ENCODE assay signal across 9 cellular contexts in the genomic region with DNA sequence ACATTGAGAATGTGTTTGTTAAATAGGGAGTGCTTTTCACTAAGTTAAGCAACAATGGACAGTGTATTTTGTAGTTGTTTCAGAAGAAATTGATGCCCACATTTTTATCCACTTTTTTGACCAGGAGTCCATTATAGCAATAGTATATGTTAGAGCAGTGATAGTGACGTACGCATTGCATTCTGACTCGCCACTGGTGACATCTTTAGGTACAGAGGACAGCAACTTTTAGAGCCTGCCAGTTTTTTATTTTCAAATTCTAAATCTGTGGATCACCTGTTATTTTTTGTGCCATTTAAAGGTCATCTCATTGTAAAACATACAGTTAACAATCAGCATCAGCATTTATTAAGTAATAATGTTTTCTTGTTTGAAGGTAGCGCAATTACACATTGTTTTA. TPM values are rescaled to one million over a fixed set of nuclear protein-coding genes. Genes with fewer than 3 reads are reported as not detected.
A peak's percentile ranks its signal among the peaks of the same experiment; 100 is the strongest.
DNase-seq lines count a peak whose midpoint lies in the region; ATAC-seq and TF ChIP-seq lines count a peak whose summit lies in the region.
"Had no signal": no experiment of that assay in that cellular context is flagged by ENCODE, and none has a peak within 500 bp of the region (broad histone marks: within the 10 kb centered on the region; RNA-seq: fewer than 3 reads in every experiment).

No MANE protein-coding gene starts in this region.

- ATAC-seq in stimulated activated naive CD8-positive, alpha-beta T cell treated with anti-CD3 and anti-CD28 coated beads, Interleukin-15, Interleukin-2, amounts not matched to agents 100 U/mL and 50 U/mL, for 24 hours: no peak
- ATAC-seq in GM18867 (IDR thresholded peaks at IDR 0.05; ENCODE audit: unreplicated experiment): no peak

- H3K23ac ChIP-seq in mesendoderm (ENCODE audit: low read length): no peak overlapping the region

- no peak overlapping the region for H4K5ac ChIP-seq in mesendoderm (ENCODE audit: low read length)

- no peaks in the 10 kb centered on the region for H3K27me3 ChIP-seq in ascending aorta
- H3K27me3 ChIP-seq in mesendoderm (ENCODE audit: insufficient read depth, low read length, poor library complexity): no peaks in the 10 kb centered on the region
- H3K27me3 ChIP-seq: upper lobe of left lung had no signal

- no peak overlapping the region for H2BK15ac ChIP-seq in mesendoderm (replicated peaks; ENCODE audit: low read depth)

- H3K27ac ChIP-seq in ascending aorta (no peak overlapping the region), mesendoderm (ENCODE audit: low read depth, low read length) (no peak overlapping the region)

- H3K4me1 ChIP-seq in ascending aorta (peaks cover 0 to 8% of the 10 kb centered on the region in 2 donors), mesendoderm (ENCODE audit: control insufficient read depth, low read depth, low read length) (no peaks in the 10 kb centered on the region)

- no peak overlapping the region for H4K8ac ChIP-seq in mesendoderm (ENCODE audit: low read depth, low read length)

- no peaks in the 10 kb centered on the region for H3K9me3 Mint-ChIP-seq in stimulated activated naive CD8-positive, alpha-beta T cell treated with anti-CD3 and anti-CD28 coated beads, Interleukin-15, Interleukin-2, amounts not matched to agents 100 ng/mL and 50 ng/mL, for 24 hours

- H3K36me3 Mint-ChIP-seq in stimulated activated naive CD8-positive, alpha-beta T cell treated with anti-CD3 and anti-CD28 coated beads, Interleukin-15, Interleukin-2, amounts not matched to agents 100 ng/mL and 50 ng/mL, for 24 hours (ENCODE audit: low read depth): peaks cover 5% of the 10 kb centered on the region

- peaks cover 15% of the 10 kb centered on the region for H3K79me2 ChIP-seq in mesendoderm (ENCODE audit: control insufficient read depth, insufficient read depth, low read length)

- H3K18ac ChIP-seq in mesendoderm (ENCODE audit: low read length): no peak overlapping the region

- H2AK5ac ChIP-seq in mesendoderm (ENCODE audit: low read length): no peak overlapping the region

- H3K9me3 ChIP-seq in ascending aorta: no peaks in the 10 kb centered on the region
- H3K9me3 ChIP-seq: upper lobe of left lung had no signal

- H3K4me1 Mint-ChIP-seq in stimulated activated naive CD8-positive, alpha-beta T cell treated with anti-CD3 and anti-CD28 coated beads, Interleukin-15, Interleukin-2, amounts not matched to agents 100 ng/mL and 50 ng/mL, for 24 hours (ENCODE audit: low read depth): peaks cover 39% of the 10 kb centered on the region

- H3K9ac ChIP-seq in mesendoderm (ENCODE audit: low read length): peak overlapping the region; percentile 33

- H3K4me3 Mint-ChIP-seq in stimulated activated naive CD8-positive, alpha-beta T cell treated with anti-CD3 and anti-CD28 coated beads, Interleukin-15, Interleukin-2, amounts not matched to agents 100 ng/mL and 50 ng/mL, for 24 hours: peak overlapping the region; percentile 97

- TF ChIP-seq CTCF in ascending aorta (IDR thresholded peaks at IDR 0.05): no peak

- no peaks in the 10 kb centered on the region for H3K27me3 Mint-ChIP-seq in stimulated activated naive CD8-positive, alpha-beta T cell treated with anti-CD3 and anti-CD28 coated beads, Interleukin-15, Interleukin-2, amounts not matched to agents 100 ng/mL and 50 ng/mL, for 24 hours

- WGBS in mesendoderm (ENCODE audit: extremely low coverage, insufficient coverage, low lambda C conversion rate): no CpG with 5 or more reads among the region's 4 CpGs

- H3K4ac ChIP-seq in mesendoderm (ENCODE audit: low read depth, low read length): no peak overlapping the region

- peaks cover 5% of the 10 kb centered on the region for H3K79me1 ChIP-seq in mesendoderm (ENCODE audit: low read length)

- H3K36me3 ChIP-seq in ascending aorta: no peaks in the 10 kb centered on the region
- H3K36me3 ChIP-seq in mesendoderm (ENCODE audit: control insufficient read depth, insufficient read depth, low read length): no peaks in the 10 kb centered on the region
- H3K36me3 ChIP-seq: upper lobe of left lung had no signal

- H3K56ac ChIP-seq in mesendoderm (ENCODE audit: low read length): no peak overlapping the region

- H3K4me3 ChIP-seq in ascending aorta (peak overlapping the region; percentile 96 to 99), mesendoderm (ENCODE audit: low read length) (no peak overlapping the region)

- peak overlapping the region; percentile 8 for H3K4me2 ChIP-seq in mesendoderm (ENCODE audit: low read length)

- no peak overlapping the region for H2BK5ac ChIP-seq in mesendoderm (ENCODE audit: low read length)

- no peak overlapping the region for H2BK120ac ChIP-seq in mesendoderm (ENCODE audit: low read depth, low read length)

- H3K27ac Mint-ChIP-seq in stimulated activated naive CD8-positive, alpha-beta T cell treated with anti-CD3 and anti-CD28 coated beads, Interleukin-15, Interleukin-2, amounts not matched to agents 100 ng/mL and 50 ng/mL, for 24 hours: peak overlapping the region; percentile 94

- intact Hi-C loops in ascending aorta (cut with DNase I): loop anchor here (5.0 kb wide), 1 partner anchor 69 kb away; a partner anchor contains a TSS

- DNase-seq in stimulated activated naive CD8-positive, alpha-beta T cell treated with anti-CD3 and anti-CD28 coated beads, Interleukin-15, Interleukin-2, amounts not matched to agents 100 U/mL and 50 U/mL, for 24 hours: no peak
- no peak for DNase-seq in ascending aorta (ENCODE audit: low spot score in 2 of 2)
- DNase-seq in mesendoderm: no peak
- no peak for DNase-seq in NCI-H1436 treated with DMSO at 0.1 percent for 48 hours (lab: John Stamatoyannopoulos, UW)
- no peak for DNase-seq in cerebellum (ENCODE audit: low spot score)
- no peak for DNase-seq in occipital lobe (lab: John Stamatoyannopoulos, UW)
- DNase-seq: upper lobe of left lung had no signal

RNA-seq across cellular contexts. Expression of a gene that starts 1.4 kb away (rescaled TPM):
- total RNA-seq in ascending aorta (4.2 TPM), cerebellum (53.5 TPM), occipital lobe (60.4 TPM)
- 37.9 TPM for polyA plus RNA-seq in mesendoderm (2013, experiment 1 of 2)
- 40.1 TPM for polyA plus RNA-seq in mesendoderm (2013, experiment 2 of 2)

RNA-seq across cellular contexts. Expression of a gene that starts 49.0 kb away (rescaled TPM):
- total RNA-seq in ascending aorta: 3.4 TPM
- 106 TPM for polyA plus RNA-seq in mesendoderm (2013, experiment 1 of 2)
- polyA plus RNA-seq in mesendoderm (2013, experiment 2 of 2): 110 TPM
- total RNA-seq in cerebellum: 31.9 TPM
- total RNA-seq in occipital lobe: 53.0 TPM

Comparison
In these comparisons a context has a peak if more than half of its experiments do, and no peak if none do; other contexts are left out.
1. RNA of a gene that starts 1.4 kb away (total RNA-seq): 60.4 TPM in occipital lobe (single experiment) and 53.5 TPM in cerebellum (single experiment); 4.2 TPM in ascending aorta (single experiment); every median in the first group is over 10 times any median in the second.